In genomic region chr9:136698681-136699246, GRCh38 we compare ENCODE assay signal across 1 cellular context.
A peak's percentile ranks its signal among the peaks of the same experiment; 100 is the strongest.
TF ChIP-seq lines count a peak whose summit lies in the region.

No MANE protein-coding gene starts in this region.

TF ChIP-seq in HepG2, 621 proteins besides CTCF, POLR2A, EP300 and RAD21 (continued from another document and continues in another):
- TF ChIP-seq THYN1 (CRISPR knock-in tag; IDR thresholded peaks at IDR 0.05; ENCODE audit: borderline replicate concordance, low read depth) (no peak), ZNF326 (CRISPR knock-in tag; IDR thresholded peaks at IDR 0.05; ENCODE audit: borderline replicate concordance) (no peak), ZFP1 (CRISPR knock-in tag; IDR thresholded peaks at IDR 0.05) (no peak), FIP1L1 (IDR thresholded peaks at IDR 0.05; ENCODE audit: borderline replicate concordance, insufficient read depth, low read depth, low read length) (no peak), TCF12 (IDR thresholded peaks at IDR 0.05) (no peak), TCF12 (CRISPR knock-in tag; IDR thresholded peaks at IDR 0.05) (no peak), SOX6 (IDR thresholded peaks at IDR 0.05) (no peak), SOX6 (CRISPR knock-in tag; IDR thresholded peaks at IDR 0.05) (peak; percentile 60), RNF219 (CRISPR knock-in tag; IDR thresholded peaks at IDR 0.05) (no peak), SRSF4 (IDR thresholded peaks at IDR 0.05; ENCODE audit: low read depth, low read length, poor library complexity, severe bottlenecking) (no peak), AKAP8 (CRISPR knock-in tag; IDR thresholded peaks at IDR 0.05) (no peak), SSRP1 (CRISPR knock-in tag; IDR thresholded peaks at IDR 0.05) (no peak), NCOA1 (CRISPR knock-in tag; IDR thresholded peaks at IDR 0.05) (no peak), REPIN1 (CRISPR knock-in tag; IDR thresholded peaks at IDR 0.05; ENCODE audit: borderline replicate concordance, low read depth) (no peak), HMGXB3 (CRISPR knock-in tag; IDR thresholded peaks at IDR 0.05; ENCODE audit: borderline replicate concordance) (no peak), GPN1 (CRISPR knock-in tag; IDR thresholded peaks at IDR 0.05; ENCODE audit: borderline replicate concordance) (no peak), ZBTB44 (CRISPR knock-in tag; IDR thresholded peaks at IDR 0.05) (no peak), SMARCC2 (IDR thresholded peaks at IDR 0.05) (no peak), FLYWCH1 (CRISPR knock-in tag; IDR thresholded peaks at IDR 0.05) (no peak), MAFK (conservative IDR thresholded peaks at IDR 0.05 in 1 of 2, IDR thresholded peaks at IDR 0.05 in 1 of 2; ENCODE audit: low read length in 2 of 2) (no peak), TBX2 (CRISPR knock-in tag; IDR thresholded peaks at IDR 0.05; ENCODE audit: borderline replicate concordance) (no peak), SOX5 (CRISPR knock-in tag; IDR thresholded peaks at IDR 0.05; ENCODE audit: borderline replicate concordance) (peak; percentile 69; the same call in 1 of the 2 replicates), SMAD3 (CRISPR knock-in tag; IDR thresholded peaks at IDR 0.05) (no peak), ZNF670 (CRISPR knock-in tag; IDR thresholded peaks at IDR 0.05; ENCODE audit: borderline replicate concordance) (no peak), E2F2 (CRISPR knock-in tag; IDR thresholded peaks at IDR 0.05; ENCODE audit: borderline replicate concordance) (no peak), ZSCAN29 (CRISPR knock-in tag; conservative IDR thresholded peaks at IDR 0.05) (no peak), ARID2 (CRISPR knock-in tag; IDR thresholded peaks at IDR 0.05; ENCODE audit: borderline replicate concordance) (no peak), ELF4 (CRISPR knock-in tag; IDR thresholded peaks at IDR 0.05; ENCODE audit: borderline replicate concordance) (no peak)
- TF ChIP-seq, protein P1, sequence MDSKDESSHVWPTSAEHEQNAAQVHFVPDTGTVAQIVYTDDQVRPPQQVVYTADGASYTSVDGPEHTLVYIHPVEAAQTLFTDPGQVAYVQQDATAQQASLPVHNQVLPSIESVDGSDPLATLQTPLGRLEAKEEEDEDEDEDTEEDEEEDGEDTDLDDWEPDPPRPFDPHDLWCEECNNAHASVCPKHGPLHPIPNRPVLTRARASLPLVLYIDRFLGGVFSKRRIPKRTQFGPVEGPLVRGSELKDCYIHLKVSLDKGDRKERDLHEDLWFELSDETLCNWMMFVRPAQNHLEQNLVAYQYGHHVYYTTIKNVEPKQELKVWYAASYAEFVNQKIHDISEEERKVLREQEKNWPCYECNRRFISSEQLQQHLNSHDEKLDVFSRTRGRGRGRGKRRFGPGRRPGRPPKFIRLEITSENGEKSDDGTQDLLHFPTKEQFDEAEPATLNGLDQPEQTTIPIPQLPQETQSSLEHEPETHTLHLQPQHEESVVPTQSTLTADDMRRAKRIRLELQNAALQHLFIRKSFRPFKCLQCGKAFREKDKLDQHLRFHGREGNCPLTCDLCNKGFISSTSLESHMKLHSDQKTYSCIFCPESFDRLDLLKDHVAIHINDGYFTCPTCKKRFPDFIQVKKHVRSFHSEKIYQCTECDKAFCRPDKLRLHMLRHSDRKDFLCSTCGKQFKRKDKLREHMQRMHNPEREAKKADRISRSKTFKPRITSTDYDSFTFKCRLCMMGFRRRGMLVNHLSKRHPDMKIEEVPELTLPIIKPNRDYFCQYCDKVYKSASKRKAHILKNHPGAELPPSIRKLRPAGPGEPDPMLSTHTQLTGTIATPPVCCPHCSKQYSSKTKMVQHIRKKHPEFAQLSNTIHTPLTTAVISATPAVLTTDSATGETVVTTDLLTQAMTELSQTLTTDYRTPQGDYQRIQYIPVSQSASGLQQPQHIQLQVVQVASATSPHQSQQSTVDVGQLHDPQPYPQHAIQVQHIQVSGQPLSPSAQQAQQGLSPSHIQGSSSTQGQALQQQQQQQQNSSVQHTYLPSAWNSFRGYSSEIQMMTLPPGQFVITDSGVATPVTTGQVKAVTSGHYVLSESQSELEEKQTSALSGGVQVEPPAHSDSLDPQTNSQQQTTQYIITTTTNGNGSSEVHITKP (CRISPR knock-in tag; IDR thresholded peaks at IDR 0.05; ENCODE audit: low read depth) = no peak
- TF ChIP-seq, protein P2, sequence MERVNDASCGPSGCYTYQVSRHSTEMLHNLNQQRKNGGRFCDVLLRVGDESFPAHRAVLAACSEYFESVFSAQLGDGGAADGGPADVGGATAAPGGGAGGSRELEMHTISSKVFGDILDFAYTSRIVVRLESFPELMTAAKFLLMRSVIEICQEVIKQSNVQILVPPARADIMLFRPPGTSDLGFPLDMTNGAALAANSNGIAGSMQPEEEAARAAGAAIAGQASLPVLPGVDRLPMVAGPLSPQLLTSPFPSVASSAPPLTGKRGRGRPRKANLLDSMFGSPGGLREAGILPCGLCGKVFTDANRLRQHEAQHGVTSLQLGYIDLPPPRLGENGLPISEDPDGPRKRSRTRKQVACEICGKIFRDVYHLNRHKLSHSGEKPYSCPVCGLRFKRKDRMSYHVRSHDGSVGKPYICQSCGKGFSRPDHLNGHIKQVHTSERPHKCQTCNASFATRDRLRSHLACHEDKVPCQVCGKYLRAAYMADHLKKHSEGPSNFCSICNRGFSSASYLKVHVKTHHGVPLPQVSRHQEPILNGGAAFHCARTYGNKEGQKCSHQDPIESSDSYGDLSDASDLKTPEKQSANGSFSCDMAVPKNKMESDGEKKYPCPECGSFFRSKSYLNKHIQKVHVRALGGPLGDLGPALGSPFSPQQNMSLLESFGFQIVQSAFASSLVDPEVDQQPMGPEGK (CRISPR knock-in tag; IDR thresholded peaks at IDR 0.05) = no peak
- TF ChIP-seq, protein P3, sequence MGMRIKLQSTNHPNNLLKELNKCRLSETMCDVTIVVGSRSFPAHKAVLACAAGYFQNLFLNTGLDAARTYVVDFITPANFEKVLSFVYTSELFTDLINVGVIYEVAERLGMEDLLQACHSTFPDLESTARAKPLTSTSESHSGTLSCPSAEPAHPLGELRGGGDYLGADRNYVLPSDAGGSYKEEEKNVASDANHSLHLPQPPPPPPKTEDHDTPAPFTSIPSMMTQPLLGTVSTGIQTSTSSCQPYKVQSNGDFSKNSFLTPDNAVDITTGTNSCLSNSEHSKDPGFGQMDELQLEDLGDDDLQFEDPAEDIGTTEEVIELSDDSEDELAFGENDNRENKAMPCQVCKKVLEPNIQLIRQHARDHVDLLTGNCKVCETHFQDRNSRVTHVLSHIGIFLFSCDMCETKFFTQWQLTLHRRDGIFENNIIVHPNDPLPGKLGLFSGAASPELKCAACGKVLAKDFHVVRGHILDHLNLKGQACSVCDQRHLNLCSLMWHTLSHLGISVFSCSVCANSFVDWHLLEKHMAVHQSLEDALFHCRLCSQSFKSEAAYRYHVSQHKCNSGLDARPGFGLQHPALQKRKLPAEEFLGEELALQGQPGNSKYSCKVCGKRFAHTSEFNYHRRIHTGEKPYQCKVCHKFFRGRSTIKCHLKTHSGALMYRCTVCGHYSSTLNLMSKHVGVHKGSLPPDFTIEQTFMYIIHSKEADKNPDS (CRISPR knock-in tag; IDR thresholded peaks at IDR 0.05) = no peak
- TF ChIP-seq, protein P4, sequence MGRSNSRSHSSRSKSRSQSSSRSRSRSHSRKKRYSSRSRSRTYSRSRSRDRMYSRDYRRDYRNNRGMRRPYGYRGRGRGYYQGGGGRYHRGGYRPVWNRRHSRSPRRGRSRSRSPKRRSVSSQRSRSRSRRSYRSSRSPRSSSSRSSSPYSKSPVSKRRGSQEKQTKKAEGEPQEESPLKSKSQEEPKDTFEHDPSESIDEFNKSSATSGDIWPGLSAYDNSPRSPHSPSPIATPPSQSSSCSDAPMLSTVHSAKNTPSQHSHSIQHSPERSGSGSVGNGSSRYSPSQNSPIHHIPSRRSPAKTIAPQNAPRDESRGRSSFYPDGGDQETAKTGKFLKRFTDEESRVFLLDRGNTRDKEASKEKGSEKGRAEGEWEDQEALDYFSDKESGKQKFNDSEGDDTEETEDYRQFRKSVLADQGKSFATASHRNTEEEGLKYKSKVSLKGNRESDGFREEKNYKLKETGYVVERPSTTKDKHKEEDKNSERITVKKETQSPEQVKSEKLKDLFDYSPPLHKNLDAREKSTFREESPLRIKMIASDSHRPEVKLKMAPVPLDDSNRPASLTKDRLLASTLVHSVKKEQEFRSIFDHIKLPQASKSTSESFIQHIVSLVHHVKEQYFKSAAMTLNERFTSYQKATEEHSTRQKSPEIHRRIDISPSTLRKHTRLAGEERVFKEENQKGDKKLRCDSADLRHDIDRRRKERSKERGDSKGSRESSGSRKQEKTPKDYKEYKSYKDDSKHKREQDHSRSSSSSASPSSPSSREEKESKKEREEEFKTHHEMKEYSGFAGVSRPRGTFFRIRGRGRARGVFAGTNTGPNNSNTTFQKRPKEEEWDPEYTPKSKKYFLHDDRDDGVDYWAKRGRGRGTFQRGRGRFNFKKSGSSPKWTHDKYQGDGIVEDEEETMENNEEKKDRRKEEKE (IDR thresholded peaks at IDR 0.05) = no peak
- TF ChIP-seq, protein P5, sequence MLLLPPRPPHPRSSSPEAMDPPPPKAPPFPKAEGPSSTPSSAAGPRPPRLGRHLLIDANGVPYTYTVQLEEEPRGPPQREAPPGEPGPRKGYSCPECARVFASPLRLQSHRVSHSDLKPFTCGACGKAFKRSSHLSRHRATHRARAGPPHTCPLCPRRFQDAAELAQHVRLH (CRISPR knock-in tag; IDR thresholded peaks at IDR 0.05; ENCODE audit: borderline replicate concordance, low read depth) = no peak
